Comparison of ENCODE assay signal across 10 cellular contexts in genomic region chr17:9120471-9120870, GRCh38.
A peak's percentile ranks its signal among the peaks of the same experiment; 100 is the strongest.
DNase-seq lines count a peak whose midpoint lies in the region; ATAC-seq and TF ChIP-seq lines count a peak whose summit lies in the region.
"Had no signal": no experiment of that assay in that cellular context is flagged by ENCODE, and none has a peak within 500 bp of the region (broad histone marks: within the 10 kb centered on the region; RNA-seq: fewer than 3 reads in every experiment).

No MANE protein-coding gene starts in this region.

- TF ChIP-seq CTCF in osteocyte (IDR thresholded peaks at IDR 0.05): peak; percentile 26

- CTCF ChIA-PET in activated CD4-positive, alpha-beta T cell treated with anti-CD3 and anti-CD28 coated beads for 36 hours (lab: Charles Lee): interaction anchor here (0.7 kb wide), 1 partner anchor 9 kb away, joined by 3 read pairs; no protein-coding TSS in a partner anchor

- no peaks in the 10 kb centered on the region for H3K36me3 Mint-ChIP-seq in activated CD4-positive, alpha-beta T cell treated with anti-CD3 and anti-CD28 coated beads for 36 hours (ENCODE audit: low read depth)
- no peaks in the 10 kb centered on the region for H3K36me3 Mint-ChIP-seq in osteocyte (ENCODE audit: unreplicated experiment)
- H3K36me3 Mint-ChIP-seq: stimulated activated memory B cell treated with anti-CD40 and anti-IgM and Interleukin-4, amounts not matched to agents 10 μg/mL and 1 μg/mL and 100 μg/mL, for 72 hours had no signal

- no peak overlapping the region for H3K4me3 Mint-ChIP-seq in activated CD4-positive, alpha-beta T cell treated with anti-CD3 and anti-CD28 coated beads for 36 hours
- H3K4me3 Mint-ChIP-seq in osteocyte (ENCODE audit: unreplicated experiment): no peak overlapping the region
- H3K4me3 Mint-ChIP-seq: stimulated activated memory B cell treated with anti-CD40 and anti-IgM and Interleukin-4, amounts not matched to agents 10 μg/mL and 1 μg/mL and 100 μg/mL, for 72 hours had no signal

- H3K27me3 Mint-ChIP-seq in activated CD4-positive, alpha-beta T cell treated with anti-CD3 and anti-CD28 coated beads for 36 hours: peaks cover 3% of the 10 kb centered on the region
- H3K27me3 Mint-ChIP-seq in osteocyte (ENCODE audit: unreplicated experiment): peaks cover 17% of the 10 kb centered on the region

- H3K27ac Mint-ChIP-seq in activated CD4-positive, alpha-beta T cell treated with anti-CD3 and anti-CD28 coated beads for 36 hours: no peak overlapping the region
- H3K27ac Mint-ChIP-seq in osteocyte (ENCODE audit: unreplicated experiment): no peak overlapping the region
- H3K27ac Mint-ChIP-seq: stimulated activated memory B cell treated with anti-CD40 and anti-IgM and Interleukin-4, amounts not matched to agents 10 μg/mL and 1 μg/mL and 100 μg/mL, for 72 hours had no signal

- peaks cover 20% of the 10 kb centered on the region for H3K4me1 Mint-ChIP-seq in activated CD4-positive, alpha-beta T cell treated with anti-CD3 and anti-CD28 coated beads for 36 hours
- H3K4me1 Mint-ChIP-seq in osteocyte (ENCODE audit: unreplicated experiment): peaks cover 16% of the 10 kb centered on the region

- H3K9me3 Mint-ChIP-seq in activated CD4-positive, alpha-beta T cell treated with anti-CD3 and anti-CD28 coated beads for 36 hours (ENCODE audit: low read depth): no peaks in the 10 kb centered on the region
- H3K9me3 Mint-ChIP-seq in osteocyte (ENCODE audit: unreplicated experiment): no peaks in the 10 kb centered on the region
- H3K9me3 Mint-ChIP-seq: stimulated activated memory B cell treated with anti-CD40 and anti-IgM and Interleukin-4, amounts not matched to agents 10 μg/mL and 1 μg/mL and 100 μg/mL, for 72 hours had no signal

- peak; percentile 51 for DNase-seq in activated CD4-positive, alpha-beta T cell treated with anti-CD3 and anti-CD28 coated beads for 36 hours
- DNase-seq in activated CD4-positive, alpha-beta T cell treated with anti-CD3 and anti-CD28 coated beads for 1 hour: no peak
- DNase-seq in NAMALWA (ENCODE audit: low spot score) (peak; percentile 2), ecto neural progenitor cell (ENCODE audit: low spot score) (peak; percentile 74), osteocyte (ENCODE audit: extremely low spot score, unreplicated experiment) (no peak), hypothalamus (lab: John Stamatoyannopoulos, UW) (no peak), NCI-H2107 treated with DMSO at 0.1 percent for 48 hours (lab: John Stamatoyannopoulos, UW; ENCODE audit: unreplicated experiment) (no peak), NCI-H1092 treated with DMSO at 0.1 percent for 48 hours (lab: John Stamatoyannopoulos, UW) (no peak)
- DNase-seq: NCI-H1417 treated with DMSO at 0.1 percent for 48 hours had no signal

- intact Hi-C loops in activated CD4-positive, alpha-beta T cell treated with anti-CD3 and anti-CD28 coated beads for 36 hours (cut with DNase I, micrococcal nuclease): no loop called here

- no peak for ATAC-seq in activated CD4-positive, alpha-beta T cell treated with anti-CD3 and anti-CD28 coated beads for 36 hours
- ATAC-seq: stimulated activated memory B cell treated with anti-CD40 and anti-IgM and Interleukin-4, amounts not matched to agents 10 μg/mL and 1 μg/mL and 100 μg/mL, for 72 hours had no signal

- POLR2A ChIA-PET in activated CD4-positive, alpha-beta T cell treated with anti-CD3 and anti-CD28 coated beads for 36 hours (lab: Charles Lee): no interaction called here

Comparison
In these comparisons a context has a peak if more than half of its experiments do, and no peak if none do; other contexts are left out.
1. DNase-seq: peak in activated CD4-positive, alpha-beta T cell treated with anti-CD3 and anti-CD28 coated beads for 36 hours (single experiment), NAMALWA (single experiment) and ecto neural progenitor cell (single experiment); none in activated CD4-positive, alpha-beta T cell treated with anti-CD3 and anti-CD28 coated beads for 1 hour (single experiment), osteocyte (single experiment), hypothalamus (0 of 51), NCI-H2107 treated with DMSO at 0.1 percent for 48 hours (single experiment) and NCI-H1092 treated with DMSO at 0.1 percent for 48 hours (single experiment).